1 cellular context compared by ENCODE assay signal in genomic region chr20:49542514-49542991, GRCh38.
TF ChIP-seq lines count a peak whose summit lies in the region.

No MANE protein-coding gene starts in this region.

TF ChIP-seq in A549, 52 proteins besides CTCF, POLR2A, EP300 and RAD21:
- TF ChIP-seq, protein P1, sequence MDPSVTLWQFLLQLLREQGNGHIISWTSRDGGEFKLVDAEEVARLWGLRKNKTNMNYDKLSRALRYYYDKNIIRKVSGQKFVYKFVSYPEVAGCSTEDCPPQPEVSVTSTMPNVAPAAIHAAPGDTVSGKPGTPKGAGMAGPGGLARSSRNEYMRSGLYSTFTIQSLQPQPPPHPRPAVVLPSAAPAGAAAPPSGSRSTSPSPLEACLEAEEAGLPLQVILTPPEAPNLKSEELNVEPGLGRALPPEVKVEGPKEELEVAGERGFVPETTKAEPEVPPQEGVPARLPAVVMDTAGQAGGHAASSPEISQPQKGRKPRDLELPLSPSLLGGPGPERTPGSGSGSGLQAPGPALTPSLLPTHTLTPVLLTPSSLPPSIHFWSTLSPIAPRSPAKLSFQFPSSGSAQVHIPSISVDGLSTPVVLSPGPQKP (IDR thresholded peaks at IDR 0.05; ENCODE audit: low read depth, low read length): no peak
- TF ChIP-seq MAX (IDR thresholded peaks at IDR 0.05) (no peak), EHF (CRISPR knock-in tag; IDR thresholded peaks at IDR 0.05) (no peak)
